In genomic region chr6:56541736-56542366, GRCh38 we compare ENCODE assay signal across 7 cellular contexts.
DNase-seq lines count a peak whose midpoint lies in the region; ATAC-seq, FAIRE-seq and TF ChIP-seq lines count a peak whose summit lies in the region.

No MANE protein-coding gene starts in this region.

- H3K27me3 ChIP-seq in HL-60 (ENCODE audit: insufficient read depth, poor library complexity, severe bottlenecking) (no peaks in the 10 kb centered on the region), adipocyte (replicated peaks; ENCODE audit: control insufficient read depth, insufficient read depth, low read length) (no peaks in the 10 kb centered on the region)

- H3K4me1 ChIP-seq in adipocyte (ENCODE audit: control insufficient read depth, insufficient read depth, low read length) (peaks cover 45% of the 10 kb centered on the region), kidney (ENCODE audit: control insufficient read depth in 1 of 2, insufficient read depth in 1 of 2, low read depth in 1 of 2, low read length in 2 of 2) (peaks cover 4 to 11% of the 10 kb centered on the region in 2 donors)

- H3K4me3 ChIP-seq in HL-60 (replicated peaks; ENCODE audit: insufficient read depth, low read length), result peak overlapping the region; percentile 52
- peak overlapping the region; percentile 93 for H3K4me3 ChIP-seq in adipocyte (ENCODE audit: low read length)
- H3K4me3 ChIP-seq in kidney (ENCODE audit: low read length in 2 of 2), result peak overlapping the region; percentile 83 to 85

- FAIRE-seq in kidney (lab: Jason Lieb, UNC), result no peak

- H3K27ac ChIP-seq in HL-60 (replicated peaks), result no peak overlapping the region
- peak overlapping the region; percentile 94 to 97 for H3K27ac ChIP-seq in kidney (ENCODE audit: low read depth in 2 of 2, low read length in 2 of 2)
- H3K27ac ChIP-seq in temporal lobe (ENCODE audit: low read depth, low read length), result peak overlapping the region; percentile 75

- H3K9me3 ChIP-seq in adipocyte (ENCODE audit: control insufficient read depth, low read length), result no peaks in the 10 kb centered on the region
- H3K9me3 ChIP-seq in kidney (ENCODE audit: control insufficient read depth in 1 of 2, low read length in 2 of 2), result no peaks in the 10 kb centered on the region

- TF ChIP-seq CTCF in HL-60 (IDR thresholded peaks at IDR 0.05; ENCODE audit: insufficient read depth, low read length) (no peak), kidney (IDR thresholded peaks at IDR 0.05; ENCODE audit: borderline replicate concordance, extremely low read depth, insufficient read depth) (no peak)

- DNase-seq in HL-60 (ENCODE audit: low read depth in 1 of 2, low spot score in 1 of 2) (no peak), adipocyte (ENCODE audit: low read depth) (no peak), kidney (no peak), head of caudate nucleus (no peak)
- no peak for DNase-seq in stimulated activated CD4-positive, alpha-beta T cell treated with anti-CD3 and anti-CD28 coated beads, Interleukin-2, amount 100 ng/mL, for 24 hours

- H3K36me3 ChIP-seq in adipocyte (ENCODE audit: control insufficient read depth, insufficient read depth, low read length, severe bottlenecking) (no peaks in the 10 kb centered on the region), kidney (ENCODE audit: control insufficient read depth in 1 of 2, insufficient read depth in 2 of 2, low read length in 2 of 2) (no peaks in the 10 kb centered on the region)

- no peak for ATAC-seq in GM21367 (IDR thresholded peaks at IDR 0.05; ENCODE audit: unreplicated experiment)

- intact Hi-C loops in kidney (cut with DNase I) (no loop called here), head of caudate nucleus (cut with DNase I) (no loop called here)

- H3K9ac ChIP-seq in adipocyte (ENCODE audit: low read length), result peak overlapping the region; percentile 94
- peak overlapping the region; percentile 83 to 92 for H3K9ac ChIP-seq in kidney (ENCODE audit: low read length in 2 of 2)
